8 cellular contexts compared by ENCODE assay signal in the genomic region with DNA sequence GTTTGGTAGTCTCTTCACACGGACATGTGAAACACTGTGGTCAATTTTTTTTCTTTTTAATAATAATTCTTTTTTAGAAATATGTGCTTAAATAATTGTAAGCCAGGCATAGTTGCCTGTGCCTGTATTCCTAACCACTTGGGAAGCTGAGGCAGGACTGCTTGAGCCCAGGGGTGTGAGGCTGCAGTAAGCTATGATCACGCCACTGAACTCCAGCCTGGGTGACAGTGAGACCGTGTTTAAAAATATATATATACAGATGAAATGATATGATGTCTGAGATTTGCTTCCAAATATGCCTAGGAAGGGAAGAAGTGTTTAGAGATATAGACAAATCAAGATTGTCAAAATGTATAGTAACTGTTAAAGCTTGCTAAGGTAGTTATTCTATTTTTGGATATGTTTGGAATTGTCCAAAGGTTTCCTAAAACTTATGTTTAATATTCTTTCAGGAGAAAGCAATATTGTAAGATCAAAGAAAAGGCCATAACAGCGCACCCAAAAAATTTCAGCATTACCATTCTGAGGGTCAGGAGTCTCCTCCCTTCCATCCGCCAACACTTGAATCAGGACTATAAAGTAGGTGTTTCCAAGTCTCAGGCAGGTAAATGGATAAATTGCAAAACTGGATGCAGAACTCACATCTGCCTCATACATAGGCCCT. TPM values are rescaled to one million over a fixed set of nuclear protein-coding genes. Genes with fewer than 3 reads are reported as not detected.
DNase-seq lines count a peak whose midpoint lies in the region; ATAC-seq and TF ChIP-seq lines count a peak whose summit lies in the region.

No MANE protein-coding gene starts in this region.

- no peaks in the 10 kb centered on the region for H4K20me1 ChIP-seq in fibroblast of lung (ENCODE audit: control insufficient read depth, extremely low read depth, insufficient read depth, low read length)

- peak; percentile 0 for ATAC-seq in GM18520 (IDR thresholded peaks at IDR 0.05; ENCODE audit: unreplicated experiment)
- peak; percentile 11 for ATAC-seq in HG02571 (IDR thresholded peaks at IDR 0.05; ENCODE audit: unreplicated experiment)
- ATAC-seq in psoas muscle = peak in 3 of 4 donors; percentile 33 to 53 (median 45)
- no peak for ATAC-seq in HG03565 (IDR thresholded peaks at IDR 0.05; ENCODE audit: unreplicated experiment)

- DNase-seq in RPMI8226 (peak; percentile 39), fibroblast of lung (ENCODE audit: low read depth in 2 of 2) (no peak), psoas muscle (no peak), globus pallidus (ENCODE audit: low spot score) (no peak), DMS114 treated with DMSO at 0.1 percent for 48 hours (lab: John Stamatoyannopoulos, UW; ENCODE audit: unreplicated experiment) (no peak)

- peaks cover 1% of the 10 kb centered on the region for H3K36me3 ChIP-seq in fibroblast of lung (ENCODE audit: control insufficient read depth, insufficient read depth, low read length)
- no peaks in the 10 kb centered on the region for H3K36me3 ChIP-seq in psoas muscle (ENCODE audit: insufficient read depth in 1 of 2, low read depth in 1 of 2)

- TF ChIP-seq CTCF in fibroblast of lung (conservative IDR thresholded peaks at IDR 0.05 in 1 of 2, IDR thresholded peaks at IDR 0.05 in 1 of 2; ENCODE audit: low read depth in 1 of 2, low read length in 2 of 2) (no peak), psoas muscle (IDR thresholded peaks at IDR 0.05) (no peak)

- H3K27ac ChIP-seq in fibroblast of lung (ENCODE audit: insufficient read depth, low read length) (peak overlapping the region; percentile 94), psoas muscle (peak overlapping the region; percentile 94)

- H3K4me2 ChIP-seq in fibroblast of lung (ENCODE audit: extremely low read depth, insufficient read depth, low read length) = peak overlapping the region; percentile 88

- no peaks in the 10 kb centered on the region for H3K9me3 ChIP-seq in fibroblast of lung (ENCODE audit: control insufficient read depth, insufficient read depth, low read depth, low read length)
- no peaks in the 10 kb centered on the region for H3K9me3 ChIP-seq in psoas muscle

- WGBS in psoas muscle, 3 donors = 21 to 35% (median 24%) methylated on average over 5 of the region's 5 CpGs

- H3K4me3 ChIP-seq in fibroblast of lung (replicated peaks in 1 of 4; ENCODE audit: control extremely low read depth in 1 of 4, insufficient read depth in 1 of 4, low read depth in 3 of 4, low read length in 4 of 4) = peak overlapping the region; percentile 59 to 98 (median 82)
- H3K4me3 ChIP-seq in psoas muscle = peak overlapping the region; percentile 85

- intact Hi-C loops in psoas muscle (cut with DNase I) = loop anchor here (5.0 to 10.0 kb wide), 2 partner anchors 55 to 162 kb away; partner anchors contain the start of genes EIF2A (in 1 of the 2), SERP1 (in 1 of the 2) and SIAH2 (in 1 of the 2)

- H3K27me3 ChIP-seq in fibroblast of lung (ENCODE audit: control insufficient read depth, insufficient read depth, low read length) = no peaks in the 10 kb centered on the region
- H3K27me3 ChIP-seq in psoas muscle (ENCODE audit: insufficient read depth in 3 of 3, low read length in 2 of 3) = no peaks in the 10 kb centered on the region

- H3K79me2 ChIP-seq in fibroblast of lung (ENCODE audit: control insufficient read depth, insufficient read depth, low read length) = peaks cover 49% of the 10 kb centered on the region

- peaks cover 8% of the 10 kb centered on the region for H3K4me1 ChIP-seq in fibroblast of lung (ENCODE audit: control insufficient read depth, extremely low read depth, insufficient read depth, low read length)
- peaks cover 35% of the 10 kb centered on the region for H3K4me1 ChIP-seq in psoas muscle

- H3K9ac ChIP-seq in fibroblast of lung (ENCODE audit: insufficient read depth, low read length) = peak overlapping the region; percentile 92

- peak overlapping the region; percentile 95 for H2AFZ ChIP-seq in fibroblast of lung (ENCODE audit: low read length)

RNA-seq across cellular contexts. Expression of gene SELENOT, which starts 0.6 kb away (rescaled TPM):
- total RNA-seq in fibroblast of lung (52.1 and 130 TPM in 2 replicates), psoas muscle (10 to 100 TPM; 49.5 to 78.1 (median 54.8) TPM)
- polyA plus RNA-seq in fibroblast of lung (347 and 365 TPM in 2 replicates), psoas muscle (100 to 1,000 TPM in 1 of 3 donors, 10 to 100 TPM in 2; 41.5 to 104 (median 98.1) TPM)
- 104 and 120 TPM in 2 replicates for polyA plus RNA-seq in fibroblast of lung (2012)
- polyA minus RNA-seq in fibroblast of lung (ENCODE audit: low replicate concordance) = 420 and 427 TPM in 2 replicates

RNA-seq across cellular contexts. Expression of gene EIF2A, which starts 56.0 kb away (rescaled TPM):
- total RNA-seq in fibroblast of lung = 128 and 248 TPM in 2 replicates
- 167 and 208 TPM in 2 replicates for polyA plus RNA-seq in fibroblast of lung
- 55.2 and 59.5 TPM in 2 replicates for polyA plus RNA-seq in fibroblast of lung (2012)
- 8.1 and 12.2 TPM in 2 replicates for polyA minus RNA-seq in fibroblast of lung (ENCODE audit: low replicate concordance)
- 100 to 1,000 TPM in 2 of 4 donors, 10 to 100 TPM in 2; 67.2 to 103 (median 91.2) TPM for total RNA-seq in psoas muscle
- polyA plus RNA-seq in psoas muscle = 100 to 1,000 TPM in 2 of 3 donors, 10 to 100 TPM in 1; 85.5 to 117 (median 103) TPM

RNA-seq across cellular contexts. Expression of gene SERP1, which starts 56.3 kb away (rescaled TPM):
- total RNA-seq in fibroblast of lung (116 and 135 TPM in 2 replicates), psoas muscle (10 to 100 TPM; 16.3 to 22.5 (median 18.7) TPM)
- polyA plus RNA-seq in fibroblast of lung (82.9 and 105 TPM in 2 replicates), psoas muscle (10 to 100 TPM; 13.2 to 60.2 (median 14.5) TPM)
- polyA plus RNA-seq in fibroblast of lung (2012) = 85.2 and 93.5 TPM in 2 replicates
- 10.0 and 19.1 TPM in 2 replicates for polyA minus RNA-seq in fibroblast of lung (ENCODE audit: low replicate concordance)
